Comparison of ENCODE assay signal across 17 cellular contexts in genomic region chr1:66633128-66633527, GRCh38.
DNase-seq lines count a peak whose midpoint lies in the region; ATAC-seq, FAIRE-seq and TF ChIP-seq lines count a peak whose summit lies in the region.
"Had no signal": no experiment of that assay in that cellular context is flagged by ENCODE, and none has a peak within 500 bp of the region (broad histone marks: within the 10 kb centered on the region; RNA-seq: fewer than 3 reads in every experiment).

No MANE protein-coding gene starts in this region.

- no peak for ATAC-seq in SK-N-SH treated with all-trans-retinoic acid at 6 μM for 48 hours
- no peak for ATAC-seq in left ventricle myocardium superior

- intact Hi-C loops in left ventricle myocardium superior (cut with micrococcal nuclease): no loop called here

- H3K27ac Mint-ChIP-seq in nephron: peak overlapping the region; percentile 76 to 89 (median 87)
- H3K27ac Mint-ChIP-seq: B cell; CD4-positive, alpha-beta memory T cell had no signal

- no peaks in the 10 kb centered on the region for H3K9me2 ChIP-seq in SK-N-SH

- no peak overlapping the region for H2AFZ ChIP-seq in SK-N-SH (ENCODE audit: low read depth)

- peak overlapping the region in 1 of 2 experiments; percentile 67; a peak in 2 of 4 replicates for H3K27ac ChIP-seq in SK-N-SH (ENCODE audit: low read depth in 2 of 2, low read length in 1 of 2)
- H3K27ac ChIP-seq: C4-2B had no signal

- H3K9ac ChIP-seq in SK-N-SH: no peak overlapping the region

- H3K9me3 Mint-ChIP-seq in nephron: no peaks in the 10 kb centered on the region
- H3K9me3 Mint-ChIP-seq: H9 had no signal

- peak in 1 of 2 experiments; percentile 37; a peak in 1 of 4 replicates for TF ChIP-seq EP300 in SK-N-SH (IDR thresholded peaks at IDR 0.05; ENCODE audit: borderline replicate concordance in 1 of 2, low read depth in 1 of 2, low read length in 1 of 2)

- H3K27me3 Mint-ChIP-seq in nephron (ENCODE audit: low read depth): peaks cover 7% of the 10 kb centered on the region

- no peak overlapping the region for H3K4me3 ChIP-seq in SK-N-SH (ENCODE audit: low read depth in 2 of 2, low read length in 1 of 2)

- peaks cover 38% of the 10 kb centered on the region for H3K4me1 Mint-ChIP-seq in nephron
- H3K4me1 Mint-ChIP-seq: B cell; CD4-positive, alpha-beta memory T cell had no signal

- peaks cover 5 to 29% of the 10 kb centered on the region in 2 experiments for H3K36me3 ChIP-seq in SK-N-SH (replicated peaks in 1 of 2; ENCODE audit: control insufficient read depth in 1 of 2, insufficient read depth in 2 of 2, low read length in 1 of 2)

- H3K4me2 ChIP-seq in SK-N-SH: no peak overlapping the region

- H3F3A ChIP-seq in SK-N-SH (replicated peaks; ENCODE audit: insufficient read depth): no peaks in the 10 kb centered on the region

- H3K4me3 Mint-ChIP-seq in nephron: peak overlapping the region in 2 of 3 experiments; percentile 63 to 72
- H3K4me3 Mint-ChIP-seq: B cell; CD4-positive, alpha-beta memory T cell; H9 had no signal

- no peaks in the 10 kb centered on the region for H3K36me3 Mint-ChIP-seq in nephron (ENCODE audit: low read depth)
- H3K36me3 Mint-ChIP-seq: CD4-positive, alpha-beta memory T cell had no signal

- no peaks in the 10 kb centered on the region for H3K9me3 ChIP-seq in SK-N-SH

- WGBS in SK-N-SH (ENCODE audit: low lambda C conversion rate): 86% methylated on average over 1 of the region's 1 CpG

- TF ChIP-seq CTCF in SK-N-SH (IDR thresholded peaks at IDR 0.05): no peak
- TF ChIP-seq CTCF in nephron (IDR thresholded peaks at IDR 0.05; ENCODE audit: unreplicated experiment in 3 of 3): no peak

- no peak for DNase-seq in SK-N-SH
- no peak for DNase-seq in C1 segment of cervical spinal cord (lab: John Stamatoyannopoulos, UW)
- no peak for DNase-seq in left ventricle myocardium superior
- no peak for DNase-seq in UCSD-AML1 (lab: John Stamatoyannopoulos, UW; ENCODE audit: unreplicated experiment)
- no peak for DNase-seq in islet precursor cell
- DNase-seq: ACHN; CD4-positive, alpha-beta memory T cell; DND-41; GDM1; GOT3; H9 had no signal

- H3K27me3 ChIP-seq in SK-N-SH (ENCODE audit: insufficient read depth): no peaks in the 10 kb centered on the region

- CTCF ChIA-PET in SK-N-SH (lab: Yijun Ruan, JAX): interaction anchor here (0.9 to 1.3 kb wide), 2 partner anchors 80 to 132 kb away, joined by 3 to 4 read pairs; no protein-coding TSS in a partner anchor

- no peaks in the 10 kb centered on the region for H3K79me2 ChIP-seq in SK-N-SH (ENCODE audit: insufficient read depth)

- POLR2A ChIA-PET in SK-N-SH (lab: Yijun Ruan, JAX): no interaction called here

- H4K20me1 ChIP-seq in SK-N-SH (ENCODE audit: insufficient read depth): no peaks in the 10 kb centered on the region

- TF ChIP-seq RAD21 in SK-N-SH (IDR thresholded peaks at IDR 0.05; ENCODE audit: low read length): no peak

- H3K4me1 ChIP-seq in SK-N-SH (ENCODE audit: control insufficient read depth in 1 of 2, insufficient read depth in 2 of 2, low read depth in 1 of 2, low read length in 1 of 2): peaks cover 0 to 23% of the 10 kb centered on the region in 2 experiments; a peak in 2 of 4 replicates

- FAIRE-seq in endometrium (lab: Jason Lieb, UNC): peak; percentile 88
- FAIRE-seq: GM12892 had no signal

TF ChIP-seq in SK-N-SH treated with all-trans-retinoic acid at 6 μM for 48 hours, 23 proteins besides CTCF, POLR2A, EP300 and RAD21:
- TF ChIP-seq, protein P1, sequence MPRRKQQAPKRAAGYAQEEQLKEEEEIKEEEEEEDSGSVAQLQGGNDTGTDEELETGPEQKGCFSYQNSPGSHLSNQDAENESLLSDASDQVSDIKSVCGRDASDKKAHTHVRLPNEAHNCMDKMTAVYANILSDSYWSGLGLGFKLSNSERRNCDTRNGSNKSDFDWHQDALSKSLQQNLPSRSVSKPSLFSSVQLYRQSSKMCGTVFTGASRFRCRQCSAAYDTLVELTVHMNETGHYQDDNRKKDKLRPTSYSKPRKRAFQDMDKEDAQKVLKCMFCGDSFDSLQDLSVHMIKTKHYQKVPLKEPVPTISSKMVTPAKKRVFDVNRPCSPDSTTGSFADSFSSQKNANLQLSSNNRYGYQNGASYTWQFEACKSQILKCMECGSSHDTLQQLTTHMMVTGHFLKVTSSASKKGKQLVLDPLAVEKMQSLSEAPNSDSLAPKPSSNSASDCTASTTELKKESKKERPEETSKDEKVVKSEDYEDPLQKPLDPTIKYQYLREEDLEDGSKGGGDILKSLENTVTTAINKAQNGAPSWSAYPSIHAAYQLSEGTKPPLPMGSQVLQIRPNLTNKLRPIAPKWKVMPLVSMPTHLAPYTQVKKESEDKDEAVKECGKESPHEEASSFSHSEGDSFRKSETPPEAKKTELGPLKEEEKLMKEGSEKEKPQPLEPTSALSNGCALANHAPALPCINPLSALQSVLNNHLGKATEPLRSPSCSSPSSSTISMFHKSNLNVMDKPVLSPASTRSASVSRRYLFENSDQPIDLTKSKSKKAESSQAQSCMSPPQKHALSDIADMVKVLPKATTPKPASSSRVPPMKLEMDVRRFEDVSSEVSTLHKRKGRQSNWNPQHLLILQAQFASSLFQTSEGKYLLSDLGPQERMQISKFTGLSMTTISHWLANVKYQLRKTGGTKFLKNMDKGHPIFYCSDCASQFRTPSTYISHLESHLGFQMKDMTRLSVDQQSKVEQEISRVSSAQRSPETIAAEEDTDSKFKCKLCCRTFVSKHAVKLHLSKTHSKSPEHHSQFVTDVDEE (CRISPR knock-in tag; IDR thresholded peaks at IDR 0.05): peak; percentile 87
- TF ChIP-seq SNAI2 (CRISPR knock-in tag; IDR thresholded peaks at IDR 0.05) (0 out of 2 replicates have a peak, but pooled peaks have one; percentile 53), TCF4 (CRISPR knock-in tag; IDR thresholded peaks at IDR 0.05; ENCODE audit: borderline replicate concordance) (peak; percentile 64), ESRRG (CRISPR knock-in tag; IDR thresholded peaks at IDR 0.05) (no peak), ZFP30 (CRISPR knock-in tag; IDR thresholded peaks at IDR 0.05) (no peak), ISL1 (CRISPR knock-in tag; IDR thresholded peaks at IDR 0.05) (peak; percentile 14; the same call in 1 of the 2 replicates)

TF ChIP-seq in SK-N-SH, 30 proteins besides CTCF, POLR2A, EP300 and RAD21:
- no peak for TF ChIP-seq FOXM1 (IDR thresholded peaks at IDR 0.05; ENCODE audit: low read depth)
- TF ChIP-seq EZH2phosphoT487 (IDR thresholded peaks at IDR 0.05; ENCODE audit: borderline replicate concordance, low read depth): no peak
- TF ChIP-seq, protein P2, sequence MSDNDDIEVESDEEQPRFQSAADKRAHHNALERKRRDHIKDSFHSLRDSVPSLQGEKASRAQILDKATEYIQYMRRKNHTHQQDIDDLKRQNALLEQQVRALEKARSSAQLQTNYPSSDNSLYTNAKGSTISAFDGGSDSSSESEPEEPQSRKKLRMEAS (IDR thresholded peaks at IDR 0.05; ENCODE audit: low read depth): no peak
- TF ChIP-seq TCF12 (IDR thresholded peaks at IDR 0.05): no peak
- no peak for TF ChIP-seq MEF2A (IDR thresholded peaks at IDR 0.05; ENCODE audit: borderline replicate concordance, low read depth)
- no peak for TF ChIP-seq SIN3A (IDR thresholded peaks at IDR 0.05; ENCODE audit: borderline replicate concordance, low read depth, low read length)
- TF ChIP-seq TEAD4 (IDR thresholded peaks at IDR 0.05; ENCODE audit: borderline replicate concordance, insufficient read depth): no peak
- TF ChIP-seq CHD2 (IDR thresholded peaks at IDR 0.05; ENCODE audit: low read length, partially characterized antibody): no peak
- no peak for TF ChIP-seq JUND (IDR thresholded peaks at IDR 0.05)
- TF ChIP-seq NRF1 (IDR thresholded peaks at IDR 0.05; ENCODE audit: low read depth, low read length): no peak
- TF ChIP-seq RFX5 (IDR thresholded peaks at IDR 0.05; ENCODE audit: low read length): no peak
- no peak for TF ChIP-seq ZBTB33 (IDR thresholded peaks at IDR 0.05; ENCODE audit: borderline replicate concordance, low read depth)
- TF ChIP-seq YY1 (IDR thresholded peaks at IDR 0.05; ENCODE audit: low read depth): no peak
